ENCODE assay signal across 19 cellular contexts in genomic region chr7:108124820-108125219, GRCh38. TPM values are rescaled to one million over a fixed set of nuclear protein-coding genes. Genes with fewer than 3 reads are reported as not detected.
"Had no signal": no experiment of that assay in that cellular context is flagged by ENCODE, and none has a peak within 500 bp of the region (broad histone marks: within the 10 kb centered on the region; RNA-seq: fewer than 3 reads in every experiment).

No MANE protein-coding gene starts in this region.

- H3K4me3 ChIP-seq: body of pancreas, neural progenitor cell, spleen, upper lobe of left lung had no signal

- H3K27me3 ChIP-seq: body of pancreas, neural progenitor cell, spleen, upper lobe of left lung had no signal

- H3K4me1 ChIP-seq: body of pancreas, neural progenitor cell, spleen, upper lobe of left lung had no signal

- H3K9ac ChIP-seq: neural progenitor cell had no signal

- H3K9me3 ChIP-seq: body of pancreas, spleen, upper lobe of left lung had no signal

- ATAC-seq: activated CD8-positive, alpha-beta T cell treated with anti-CD3 and anti-CD28 coated beads for 36 hours; body of pancreas; left ventricle myocardium superior; naive thymus-derived CD8-positive, alpha-beta T cell had no signal

- H3K36me3 ChIP-seq: neural progenitor cell, spleen, upper lobe of left lung had no signal

- H3K4me2 ChIP-seq: neural progenitor cell had no signal

- DNase-seq: activated CD4-positive, alpha-beta T cell treated with anti-CD3 and anti-CD28 coated beads, Interleukin-2, amount 10 ng/mL, durations not matched to agents 24 days and 14 days; activated CD8-positive, alpha-beta T cell treated with anti-CD3 and anti-CD28 coated beads for 36 hours; activated gamma-delta T cell treated with Interleukin-2 at 50 U/mL for 16 hours; anterior cingulate cortex; body of pancreas; central memory CD4-positive, alpha-beta T cell; dermis blood vessel endothelial cell; effector CD8-positive, alpha-beta T cell; hippocampal formation; left ventricle myocardium superior; mammary epithelial cell; naive thymus-derived CD8-positive, alpha-beta T cell; spleen; stimulated activated CD4-positive, alpha-beta T cell treated with anti-CD3 and anti-CD28 coated beads, Interleukin-4, amount 100 ng/mL, for 1 hour; stimulated activated naive CD4-positive, alpha-beta T cell; T1000; upper lobe of left lung had no signal

- H3K27ac ChIP-seq: body of pancreas, neural progenitor cell, spleen, upper lobe of left lung had no signal

RNA-seq across cellular contexts. Expression of gene LAMB4, which starts 5.3 kb away (rescaled TPM):
- total RNA-seq: activated CD4-positive, alpha-beta T cell treated with anti-CD3 and anti-CD28 coated beads, Interleukin-2, amount 10 ng/mL, durations not matched to agents 24 days and 14 days; activated CD8-positive, alpha-beta T cell treated with anti-CD3 and anti-CD28 coated beads for 36 hours; activated T-helper 1 cell treated with anti-CD3 and anti-CD28 coated beads, Interleukin-12 subunit alpha, Interleukin-12 subunit beta, Interleukin-2, Interleukin-4 antibody, amounts not matched to agents 30 ng/mL and 10 ng/mL and 1 ng/mL, durations not matched to agents 14 hours and 24 hours and 36 hours had no signal
- polyA plus RNA-seq: naive thymus-derived CD8-positive, alpha-beta T cell had no signal
